In the genomic region with DNA sequence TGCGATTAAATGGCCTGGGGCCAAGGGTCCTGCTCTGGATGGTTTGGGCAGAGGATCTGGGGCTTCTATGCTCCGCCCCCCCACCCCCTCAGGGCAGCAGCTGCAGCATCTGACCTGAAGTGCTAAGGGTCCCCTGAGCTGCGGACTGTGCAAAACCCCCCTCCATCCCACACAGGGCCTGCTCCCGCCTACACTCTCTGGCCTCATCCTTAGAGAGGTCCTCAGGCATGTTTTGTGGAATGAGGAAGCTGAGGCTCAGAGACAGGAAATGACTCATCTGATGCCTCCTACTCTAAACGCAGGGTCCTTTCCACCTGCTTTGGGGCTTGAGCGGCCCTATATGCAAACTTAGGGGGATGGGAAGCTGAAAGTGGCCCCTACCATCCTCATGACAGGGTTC, we compare ENCODE assay signal across 8 cellular contexts. TPM values are rescaled to one million over a fixed set of nuclear protein-coding genes. Genes with fewer than 3 reads are reported as not detected.
DNase-seq lines count a peak whose midpoint lies in the region; ATAC-seq and TF ChIP-seq lines count a peak whose summit lies in the region.

No MANE protein-coding gene starts in this region.

- POLR2A ChIA-PET in PC-9 (lab: Charles Lee; ENCODE audit: unreplicated experiment), result interaction anchor here (0.6 to 1.0 kb wide), 3 partner anchors 60 to 1852 kb away, joined by 6 to 7 read pairs (median 6); a partner anchor contains a TSS

- H4K20me1 ChIP-seq in PC-9 (ENCODE audit: insufficient read depth), result no peaks in the 10 kb centered on the region

- ATAC-seq in CD4-positive, CD25-positive, alpha-beta regulatory T cell (ENCODE audit: low read depth in 2 of 2), result peak; percentile 33 to 47
- ATAC-seq in HG03064 (IDR thresholded peaks at IDR 0.05; ENCODE audit: low read depth, unreplicated experiment), result peak; percentile 81
- peak; percentile 61 for ATAC-seq in sciatic nerve

- H3K9me3 ChIP-seq in CD4-positive, CD25-positive, alpha-beta regulatory T cell (ENCODE audit: control insufficient read depth in 2 of 2, low read length in 2 of 2), result no peaks in the 10 kb centered on the region
- H3K9me3 ChIP-seq in PC-9 (ENCODE audit: insufficient read depth, low read depth), result no peaks in the 10 kb centered on the region

- peak in 1 of 3 donors; percentile 51 for DNase-seq in CD4-positive, CD25-positive, alpha-beta regulatory T cell
- DNase-seq in PC-9 (peak; percentile 64 to 88), epithelial cell of prostate (ENCODE audit: low read depth, low spot score) (no peak), sciatic nerve (ENCODE audit: low spot score) (no peak), NCI-H748 (lab: John Stamatoyannopoulos, UW; ENCODE audit: unreplicated experiment) (no peak), activated gamma-delta T cell treated with Interleukin-2 at 50 U/mL for 16 hours (no peak)

- no peaks in the 10 kb centered on the region for H3K27me3 Mint-ChIP-seq in CD4-positive, CD25-positive, alpha-beta regulatory T cell

- no peak for TF ChIP-seq CTCF in PC-9 (conservative IDR thresholded peaks at IDR 0.05)

- no peak overlapping the region for H3K4me3 Mint-ChIP-seq in CD4-positive, CD25-positive, alpha-beta regulatory T cell

- no peaks in the 10 kb centered on the region for H3K36me3 ChIP-seq in CD4-positive, CD25-positive, alpha-beta regulatory T cell (ENCODE audit: control insufficient read depth, insufficient read depth, low read length)
- no peaks in the 10 kb centered on the region for H3K36me3 ChIP-seq in PC-9 (ENCODE audit: low read depth)

- no peaks in the 10 kb centered on the region; the same call in 1 of the 2 replicates for H3F3A ChIP-seq in PC-9 (ENCODE audit: insufficient read depth, low read depth)

- peaks cover 0 to 9% (median 2%) of the 10 kb centered on the region in 4 donors for H3K4me1 Mint-ChIP-seq in CD4-positive, CD25-positive, alpha-beta regulatory T cell

- H2AFZ ChIP-seq in PC-9, result no peak overlapping the region

- H3K27ac ChIP-seq in CD4-positive, CD25-positive, alpha-beta regulatory T cell (ENCODE audit: insufficient read depth, low read length, poor library complexity, severe bottlenecking), result no peak overlapping the region
- H3K27ac ChIP-seq in PC-9 (peak overlapping the region; percentile 74), epithelial cell of prostate (peak overlapping the region; percentile 33)

- no TSS peak for BruUV-seq in PC-9 (replicated peaks; lab: Mats Ljungman, UMichigan)

- peak; percentile 26 for TF ChIP-seq POLR2A in GM19099 (IDR thresholded peaks at IDR 0.05; ENCODE audit: extremely low read depth, insufficient read length, low read depth)

- H3K36me3 Mint-ChIP-seq in CD4-positive, CD25-positive, alpha-beta regulatory T cell, result no peaks in the 10 kb centered on the region

- H3K79me2 ChIP-seq in PC-9 (ENCODE audit: low read depth), result no peaks in the 10 kb centered on the region

- peak overlapping the region; percentile 58 for H3K4me2 ChIP-seq in PC-9

- H3K4me3 ChIP-seq in CD4-positive, CD25-positive, alpha-beta regulatory T cell (ENCODE audit: low read depth, low read length), result no peak overlapping the region
- H3K4me3 ChIP-seq in PC-9, result no peak overlapping the region

- intact Hi-C loops in PC-9 (cut with micrococcal nuclease; ENCODE audit: unreplicated experiment), result no loop called here
- intact Hi-C loops in sciatic nerve (cut with DNase I), result no loop called here

- no peaks in the 10 kb centered on the region for H3K9me2 ChIP-seq in PC-9 (ENCODE audit: insufficient read depth)

- H3K27ac Mint-ChIP-seq in CD4-positive, CD25-positive, alpha-beta regulatory T cell, result peak overlapping the region in 2 of 3 donors; percentile 20 to 44

- H3K27me3 ChIP-seq in CD4-positive, CD25-positive, alpha-beta regulatory T cell (ENCODE audit: control insufficient read depth, insufficient read depth, low read length), result no peaks in the 10 kb centered on the region
- no peaks in the 10 kb centered on the region for H3K27me3 ChIP-seq in PC-9 (ENCODE audit: insufficient read depth, low read depth)

- H3K9me3 Mint-ChIP-seq in CD4-positive, CD25-positive, alpha-beta regulatory T cell, result no peaks in the 10 kb centered on the region

- no peaks in the 10 kb centered on the region for H3K4me1 ChIP-seq in CD4-positive, CD25-positive, alpha-beta regulatory T cell (ENCODE audit: control insufficient read depth, insufficient read depth, low read length, poor library complexity, severe bottlenecking)
- H3K4me1 ChIP-seq in PC-9 (replicated peaks; ENCODE audit: insufficient read depth), result peaks cover 27% of the 10 kb centered on the region

- CTCF ChIA-PET in PC-9 (lab: Charles Lee), result interaction anchor here (0.6 to 1.1 kb wide), 3 partner anchors 14 to 25 kb away, joined by 3 to 14 read pairs (median 3); no protein-coding TSS in a partner anchor

RNA-seq across cellular contexts. Expression of a gene that starts 59.5 kb away (rescaled TPM):
- 9.6 TPM for total RNA-seq in CD4-positive, CD25-positive, alpha-beta regulatory T cell
- polyA plus RNA-seq in CD4-positive, CD25-positive, alpha-beta regulatory T cell, result 10 to 100 TPM; 29.0 to 51.5 (median 41.7) TPM
- total RNA-seq in PC-9 (2021) (101 and 128 TPM in 2 replicates), sciatic nerve (81.6 TPM)

Comparison
In these comparisons a context has a peak if more than half of its experiments do, and no peak if none do; other contexts are left out.
1. DNase-seq: peak in PC-9 (2 of 2); none in epithelial cell of prostate (single experiment), sciatic nerve (single experiment), NCI-H748 (single experiment) and activated gamma-delta T cell treated with Interleukin-2 at 50 U/mL for 16 hours (single experiment).
2. Peak in every context shown above with its lines, with median percentiles within 50 percentile points of each other: ATAC-seq.